12 cellular contexts compared by ENCODE assay signal in the genomic region with DNA sequence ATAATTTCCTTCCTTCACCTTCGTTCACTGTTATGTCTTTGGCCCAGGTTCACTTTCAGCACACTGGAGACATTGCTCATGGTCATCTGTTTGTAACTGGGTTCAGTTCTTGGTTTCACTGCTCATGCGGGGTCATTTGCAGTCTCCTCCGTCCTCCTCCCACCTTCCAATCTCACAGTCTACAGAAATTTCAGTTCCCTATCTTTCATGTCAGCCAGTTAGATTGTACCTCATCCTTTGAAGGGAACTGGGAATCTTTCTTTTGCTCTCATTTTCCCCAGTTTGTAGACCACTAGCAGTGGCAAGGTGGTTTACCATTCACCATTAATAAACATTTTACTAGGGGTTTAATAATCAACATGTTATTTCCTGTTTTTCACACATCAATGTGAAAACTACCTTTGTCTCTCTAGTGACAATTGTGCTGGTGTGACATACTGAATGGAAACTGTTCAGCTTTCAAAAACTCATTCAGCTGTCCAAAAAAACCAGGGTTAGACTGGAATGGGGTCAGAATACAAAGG.
DNase-seq lines count a peak whose midpoint lies in the region; ATAC-seq lines count a peak whose summit lies in the region.
"Had no signal": no experiment of that assay in that cellular context is flagged by ENCODE, and none has a peak within 500 bp of the region (broad histone marks: within the 10 kb centered on the region; RNA-seq: fewer than 3 reads in every experiment).

No MANE protein-coding gene starts in this region.

- H3K4me1 Mint-ChIP-seq in activated naive CD8-positive, alpha-beta T cell treated with anti-CD3 and anti-CD28 coated beads for 36 hours = peaks cover 72% of the 10 kb centered on the region

- no peak overlapping the region for H3K4me3 Mint-ChIP-seq in activated naive CD8-positive, alpha-beta T cell treated with anti-CD3 and anti-CD28 coated beads for 36 hours
- H3K4me3 Mint-ChIP-seq: HFFc6 had no signal

- H3K36me3 Mint-ChIP-seq in activated naive CD8-positive, alpha-beta T cell treated with anti-CD3 and anti-CD28 coated beads for 36 hours = peaks cover 4% of the 10 kb centered on the region

- no peak for DNase-seq in activated naive CD8-positive, alpha-beta T cell treated with anti-CD3 and anti-CD28 coated beads for 36 hours
- DNase-seq in NCI-H2029 treated with DMSO at 0.1 percent for 48 hours (lab: John Stamatoyannopoulos, UW) = no peak
- DNase-seq in NCI-H2107 treated with DMSO at 0.1 percent for 48 hours (lab: John Stamatoyannopoulos, UW; ENCODE audit: unreplicated experiment) = no peak
- DNase-seq in stimulated activated CD4-positive, alpha-beta T cell treated with anti-CD3 and anti-CD28 coated beads, Interleukin-2, amount 100 ng/mL, for 24 hours = no peak
- DNase-seq in GOT3 (lab: John Stamatoyannopoulos, UW) = no peak
- DNase-seq: DND-41, erythroblast, HFFc6, psoas muscle had no signal

- H3K27me3 Mint-ChIP-seq in activated naive CD8-positive, alpha-beta T cell treated with anti-CD3 and anti-CD28 coated beads for 36 hours = no peaks in the 10 kb centered on the region

- ATAC-seq in GM18508 (IDR thresholded peaks at IDR 0.05; ENCODE audit: insufficient read depth, unreplicated experiment) = peak; percentile 69
- ATAC-seq in GM19467 (IDR thresholded peaks at IDR 0.05; ENCODE audit: unreplicated experiment) = peak; percentile 74
- peak; percentile 46 for ATAC-seq in HG03060 (IDR thresholded peaks at IDR 0.05; ENCODE audit: low read depth, unreplicated experiment)
- ATAC-seq: psoas muscle had no signal

- H3K27ac Mint-ChIP-seq in activated naive CD8-positive, alpha-beta T cell treated with anti-CD3 and anti-CD28 coated beads for 36 hours = peak overlapping the region; percentile 78
- H3K27ac Mint-ChIP-seq: HFFc6 had no signal

- H3K9me3 Mint-ChIP-seq in activated naive CD8-positive, alpha-beta T cell treated with anti-CD3 and anti-CD28 coated beads for 36 hours = peaks cover 4% of the 10 kb centered on the region
- H3K9me3 Mint-ChIP-seq: HFFc6 had no signal
